ENCODE assay signal across 39 cellular contexts in genomic region chr21:20315044-20315443, GRCh38.
"Had no signal": no experiment of that assay in that cellular context is flagged by ENCODE, and none has a peak within 500 bp of the region (broad histone marks: within the 10 kb centered on the region; RNA-seq: fewer than 3 reads in every experiment).

No MANE protein-coding gene starts in this region.

- H3K4me1 ChIP-seq: adrenal gland, ascending aorta, body of pancreas, breast epithelium had no signal

- H3K27me3 Mint-ChIP-seq: activated naive CD4-positive, alpha-beta T cell treated with anti-CD3 and anti-CD28 coated beads, Interleukin-2, amount 10 ng/mL, durations not matched to agents 7 days and 5 days; activated naive CD4-positive, alpha-beta T cell treated with anti-CD3 and anti-CD28 coated beads, Interleukin-2, amount 50 U/mL, for 24 hours; activated naive CD8-positive, alpha-beta T cell; activated naive CD8-positive, alpha-beta T cell treated with anti-CD3 and anti-CD28 coated beads for 36 hours; activated naive CD8-positive, alpha-beta T cell treated with anti-CD3 and anti-CD28 coated beads, Interleukin-2, amount 50 U/mL, for 24 hours; activated T-cell treated with anti-CD3 and anti-CD28 coated beads, Interleukin-2, amount 50 U/mL, for 24 hours; activated T-helper 17 cell treated with anti-CD3 and anti-CD28 coated beads, Interleukin-2, amount 50 U/mL, for 72 hours; brain; central memory CD8-positive, alpha-beta T cell had no signal

- H3K4me1 Mint-ChIP-seq: activated naive CD4-positive, alpha-beta T cell treated with anti-CD3 and anti-CD28 coated beads, Interleukin-2, amount 10 ng/mL, durations not matched to agents 7 days and 5 days; activated naive CD4-positive, alpha-beta T cell treated with anti-CD3 and anti-CD28 coated beads, Interleukin-2, amount 50 U/mL, for 24 hours; activated naive CD8-positive, alpha-beta T cell treated with anti-CD3 and anti-CD28 coated beads for 36 hours; activated naive CD8-positive, alpha-beta T cell treated with anti-CD3 and anti-CD28 coated beads, Interleukin-2, amount 10 ng/mL, durations not matched to agents 7 days and 5 days; activated naive CD8-positive, alpha-beta T cell treated with anti-CD3 and anti-CD28 coated beads, Interleukin-2, amount 50 U/mL, for 24 hours; activated T-helper 17 cell treated with anti-CD3 and anti-CD28 coated beads, Interleukin-2, amount 50 U/mL, for 72 hours; brain; central memory CD8-positive, alpha-beta T cell had no signal

- H3K36me3 Mint-ChIP-seq: activated naive CD4-positive, alpha-beta T cell treated with anti-CD3 and anti-CD28 coated beads, Interleukin-2, amount 10 ng/mL, durations not matched to agents 7 days and 5 days; activated naive CD4-positive, alpha-beta T cell treated with anti-CD3 and anti-CD28 coated beads, Interleukin-2, amount 50 U/mL, for 24 hours; activated naive CD8-positive, alpha-beta T cell; activated naive CD8-positive, alpha-beta T cell treated with anti-CD3 and anti-CD28 coated beads for 36 hours; activated naive CD8-positive, alpha-beta T cell treated with anti-CD3 and anti-CD28 coated beads, Interleukin-2, amount 10 ng/mL, durations not matched to agents 7 days and 5 days; brain had no signal

- H3K36me3 ChIP-seq: adrenal gland, ascending aorta, brain microvascular endothelial cell, breast epithelium, cardiac muscle cell had no signal

- H3K27ac ChIP-seq: adrenal gland, ascending aorta, body of pancreas, brain microvascular endothelial cell, breast epithelium, cardiac muscle cell had no signal

- H3K27ac Mint-ChIP-seq: activated naive CD4-positive, alpha-beta T cell treated with anti-CD3 and anti-CD28 coated beads for 36 hours; activated naive CD4-positive, alpha-beta T cell treated with anti-CD3 and anti-CD28 coated beads, Interleukin-2, amount 10 ng/mL, durations not matched to agents 7 days and 5 days; activated naive CD4-positive, alpha-beta T cell treated with anti-CD3 and anti-CD28 coated beads, Interleukin-2, amount 50 U/mL, for 24 hours; activated naive CD4-positive, alpha-beta T cell treated with anti-CD3 and anti-CD28 coated beads, Interleukin-2, amount 50 U/mL, for 72 hours; activated naive CD8-positive, alpha-beta T cell; activated naive CD8-positive, alpha-beta T cell treated with anti-CD3 and anti-CD28 coated beads for 36 hours; activated naive CD8-positive, alpha-beta T cell treated with anti-CD3 and anti-CD28 coated beads, Interleukin-2, amount 10 ng/mL, durations not matched to agents 7 days and 5 days; activated naive CD8-positive, alpha-beta T cell treated with anti-CD3 and anti-CD28 coated beads, Interleukin-2, amount 50 U/mL, for 24 hours; activated T-cell treated with anti-CD3 and anti-CD28 coated beads, Interleukin-2, amount 50 U/mL, for 24 hours; activated T-cell treated with anti-CD3 and anti-CD28 coated beads, Interleukin-2, amount 50 U/mL, for 72 hours; activated T-helper 1 cell treated with anti-CD3 and anti-CD28 coated beads, Interleukin-12 subunit alpha, Interleukin-12 subunit beta, Interleukin-2, Interleukin-4 antibody, amounts not matched to agents 30 ng/mL and 10 ng/mL and 1 ng/mL, durations not matched to agents 14 hours and 24 hours and 36 hours; activated T-helper 17 cell treated with anti-CD3 and anti-CD28 coated beads, Interleukin-2, amount 50 U/mL, for 72 hours; activated T-helper 2 cell treated with anti-CD3 and anti-CD28 coated beads, Interferon-gamma antibody, Interleukin-2, Interleukin-4, amounts not matched to agents 10 μg/mL and 5 μg/mL and 100 μg/mL, durations not matched to agents 14 hours and 24 hours and 36 hours; brain had no signal

- ATAC-seq: activated naive CD4-positive, alpha-beta T cell treated with anti-CD3 and anti-CD28 coated beads, Interleukin-2, amount 50 U/mL, for 72 hours; activated naive CD8-positive, alpha-beta T cell treated with anti-CD3 and anti-CD28 coated beads, Interleukin-2, amount 50 U/mL, for 24 hours; activated T-cell treated with anti-CD3 and anti-CD28 coated beads, Interleukin-2, amount 50 U/mL, for 4 hours; activated T-cell treated with anti-CD3 and anti-CD28 coated beads, Interleukin-2, amount 50 U/mL, for 72 hours; activated T-helper 17 cell treated with anti-CD3 and anti-CD28 coated beads, Interleukin-2, amount 50 U/mL, for 72 hours; body of pancreas had no signal

- H3K27me3 ChIP-seq: adrenal gland, ascending aorta, body of pancreas, brain microvascular endothelial cell, breast epithelium, cardiac muscle cell had no signal

- FAIRE-seq: astrocyte, bronchial epithelial cell had no signal

- H3K4me3 ChIP-seq: adrenal gland, ascending aorta, body of pancreas, breast epithelium, cardiac muscle cell had no signal

- H3K9me3 ChIP-seq: adrenal gland, ascending aorta, body of pancreas had no signal

- H3K4me3 Mint-ChIP-seq: activated naive CD4-positive, alpha-beta T cell treated with anti-CD3 and anti-CD28 coated beads for 36 hours; activated naive CD4-positive, alpha-beta T cell treated with anti-CD3 and anti-CD28 coated beads, Interleukin-2, amount 10 ng/mL, durations not matched to agents 7 days and 5 days; activated naive CD4-positive, alpha-beta T cell treated with anti-CD3 and anti-CD28 coated beads, Interleukin-2, amount 50 U/mL, for 24 hours; activated naive CD8-positive, alpha-beta T cell; activated naive CD8-positive, alpha-beta T cell treated with anti-CD3 and anti-CD28 coated beads for 36 hours; activated naive CD8-positive, alpha-beta T cell treated with anti-CD3 and anti-CD28 coated beads, Interleukin-2, amount 10 ng/mL, durations not matched to agents 7 days and 5 days; activated naive CD8-positive, alpha-beta T cell treated with anti-CD3 and anti-CD28 coated beads, Interleukin-2, amount 50 U/mL, for 24 hours; activated T-cell treated with anti-CD3 and anti-CD28 coated beads, Interleukin-2, amount 50 U/mL, for 24 hours; activated T-cell treated with anti-CD3 and anti-CD28 coated beads, Interleukin-2, amount 50 U/mL, for 4 hours; activated T-cell treated with anti-CD3 and anti-CD28 coated beads, Interleukin-2, amount 50 U/mL, for 72 hours; activated T-helper 1 cell treated with anti-CD3 and anti-CD28 coated beads, Interleukin-12 subunit alpha, Interleukin-12 subunit beta, Interleukin-2, Interleukin-4 antibody, amounts not matched to agents 30 ng/mL and 10 ng/mL and 1 ng/mL, durations not matched to agents 14 hours and 24 hours and 36 hours; activated T-helper 17 cell treated with anti-CD3 and anti-CD28 coated beads, Interleukin-2, amount 50 U/mL, for 72 hours; brain; central memory CD8-positive, alpha-beta T cell had no signal

- DNase-seq: activated effector memory CD4-positive, alpha-beta T cell treated with anti-CD3 and anti-CD28 coated beads, Interleukin-2, amount 50 U/mL, for 16 hours; activated effector memory CD4-positive, alpha-beta T cell treated with Interleukin-2 at 50 U/mL for 16 hours; activated gamma-delta T cell; activated gamma-delta T cell treated with Interleukin-2 at 50 U/mL for 16 hours; activated naive CD4-positive, alpha-beta T cell; activated naive CD4-positive, alpha-beta T cell treated with anti-CD3 and anti-CD28 coated beads for 36 hours; activated naive CD4-positive, alpha-beta T cell treated with anti-CD3 and anti-CD28 coated beads, Interleukin-2, amount 10 ng/mL, durations not matched to agents 7 days and 5 days; activated naive CD4-positive, alpha-beta T cell treated with anti-CD3 and anti-CD28 coated beads, Interleukin-2, amount 50 U/mL, for 16 hours; activated naive CD4-positive, alpha-beta T cell treated with Interleukin-2 at 50 U/mL for 16 hours; activated naive CD8-positive, alpha-beta T cell treated with anti-CD3 and anti-CD28 coated beads for 36 hours; activated naive CD8-positive, alpha-beta T cell treated with anti-CD3 and anti-CD28 coated beads, Interleukin-2, amount 10 ng/mL, durations not matched to agents 7 days and 5 days; activated naive CD8-positive, alpha-beta T cell treated with anti-CD3 and anti-CD28 coated beads, Interleukin-2, amount 50 U/mL, for 24 hours; activated T-cell treated with anti-CD3 and anti-CD28 coated beads, Interleukin-2, amount 50 U/mL, for 24 hours; activated T-cell treated with anti-CD3 and anti-CD28 coated beads, Interleukin-2, amount 50 U/mL, for 4 hours; activated T-cell treated with anti-CD3 and anti-CD28 coated beads, Interleukin-2, amount 50 U/mL, for 48 hours; activated T-cell treated with anti-CD3 and anti-CD28 coated beads, Interleukin-2, amount 50 U/mL, for 72 hours; adrenal gland; amniotic stem cell; amygdala; anterior cingulate cortex; aorta; body of pancreas; brain microvascular endothelial cell; caudate nucleus; central memory CD4-positive, alpha-beta T cell; cerebellar nuclear complex had no signal
